Comparison of ENCODE assay signal across 17 cellular contexts in the genomic region with DNA sequence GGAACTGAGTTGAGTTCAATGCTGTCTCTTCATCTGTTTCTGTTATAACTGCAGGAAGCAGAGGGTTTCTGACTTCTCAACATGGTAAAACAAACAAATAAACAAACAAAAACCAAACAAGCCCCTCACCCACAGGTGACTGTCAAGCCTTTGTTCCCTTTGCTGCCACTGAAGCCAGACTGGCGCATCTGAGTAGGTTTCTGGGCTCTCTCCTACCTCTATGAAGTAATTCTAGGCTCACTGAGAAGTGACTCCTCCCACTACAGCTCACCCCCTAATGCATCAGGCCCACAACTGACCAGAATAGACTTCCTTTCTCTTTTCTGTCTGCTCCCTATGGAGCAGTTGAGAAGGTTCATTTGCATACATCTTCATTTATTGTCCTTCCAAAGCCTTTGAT.
A peak's percentile ranks its signal among the peaks of the same experiment; 100 is the strongest.
DNase-seq lines count a peak whose midpoint lies in the region; ATAC-seq and TF ChIP-seq lines count a peak whose summit lies in the region.
"Had no signal": no experiment of that assay in that cellular context is flagged by ENCODE, and none has a peak within 500 bp of the region (broad histone marks: within the 10 kb centered on the region; RNA-seq: fewer than 3 reads in every experiment).

No MANE protein-coding gene starts in this region.

- TF ChIP-seq CTCF in endodermal cell (conservative IDR thresholded peaks at IDR 0.05) (peak; percentile 71), nephron progenitor cell (IDR thresholded peaks at IDR 0.05) (peak; percentile 14), gastroesophageal sphincter (IDR thresholded peaks at IDR 0.05) (no peak)

- TF ChIP-seq POLR2A in gastroesophageal sphincter (IDR thresholded peaks at IDR 0.05) = no peak

- H3K27me3 Mint-ChIP-seq in endodermal cell (ENCODE audit: insufficient read depth) (no peaks in the 10 kb centered on the region), nephron progenitor cell (ENCODE audit: low read depth, poor library complexity) (peaks cover 20% of the 10 kb centered on the region)

- peaks cover 4% of the 10 kb centered on the region for H3K9me3 Mint-ChIP-seq in endodermal cell
- no peaks in the 10 kb centered on the region for H3K9me3 Mint-ChIP-seq in nephron progenitor cell
- H3K9me3 Mint-ChIP-seq: activated B cell treated with CpG ODN at 0.5 μM for 24 hours; activated naive CD4-positive, alpha-beta T cell treated with anti-CD3 and anti-CD28 coated beads, Interleukin-2, amount 50 U/mL, for 24 hours; CD8-positive, alpha-beta memory T cell had no signal

- H3K9me3 ChIP-seq in HUES64 (ENCODE audit: insufficient read depth, low read depth, low read length) (no peaks in the 10 kb centered on the region), endodermal cell (ENCODE audit: control insufficient read depth, low read length) (peaks cover 15% of the 10 kb centered on the region), gastroesophageal sphincter (no peaks in the 10 kb centered on the region)
- H3K9me3 ChIP-seq: Peyer's patch had no signal

- peaks cover 16% of the 10 kb centered on the region for H3K4me1 ChIP-seq in HUES64 (ENCODE audit: insufficient read depth, low read length)
- H3K4me1 ChIP-seq in endodermal cell (ENCODE audit: control insufficient read depth, insufficient read depth, low read length) = peaks cover 14% of the 10 kb centered on the region
- peaks cover 0 to 4% (median 0%) of the 10 kb centered on the region in 3 donors for H3K4me1 ChIP-seq in gastroesophageal sphincter
- H3K4me1 ChIP-seq: Peyer's patch had no signal

- no peak overlapping the region for H3K9ac ChIP-seq in HUES64 (ENCODE audit: low read depth, low read length)
- no peak overlapping the region for H3K9ac ChIP-seq in endodermal cell (ENCODE audit: extremely low read depth, low read length, poor library complexity, severe bottlenecking)

- no peak overlapping the region for H3K27ac ChIP-seq in HUES64 (ENCODE audit: low read depth, low read length)
- no peak overlapping the region for H3K27ac ChIP-seq in endodermal cell (ENCODE audit: low read depth, low read length)
- no peak overlapping the region for H3K27ac ChIP-seq in gastroesophageal sphincter

- ATAC-seq in gastroesophageal sphincter (no peak), GM18502 (IDR thresholded peaks at IDR 0.05; ENCODE audit: poor library complexity, unreplicated experiment) (no peak)

- H3K36me3 ChIP-seq in HUES64 (ENCODE audit: insufficient read depth, low read length) = no peaks in the 10 kb centered on the region
- H3K36me3 ChIP-seq in endodermal cell (ENCODE audit: control insufficient read depth, insufficient read depth, low read length) = no peaks in the 10 kb centered on the region
- no peaks in the 10 kb centered on the region for H3K36me3 ChIP-seq in gastroesophageal sphincter
- H3K36me3 ChIP-seq: Peyer's patch had no signal

- H3K4me3 ChIP-seq in HUES64 (ENCODE audit: low read length) (peak overlapping the region; percentile 17; the same call in 1 of the 2 replicates), endodermal cell (ENCODE audit: low read length) (no peak overlapping the region), gastroesophageal sphincter (no peak overlapping the region)
- H3K4me3 ChIP-seq: Peyer's patch had no signal

- no peak overlapping the region for H3K27ac Mint-ChIP-seq in endodermal cell
- H3K27ac Mint-ChIP-seq in nephron progenitor cell = no peak overlapping the region
- H3K27ac Mint-ChIP-seq: activated B cell treated with CpG ODN at 0.5 μM for 24 hours; activated naive CD4-positive, alpha-beta T cell treated with anti-CD3 and anti-CD28 coated beads, Interleukin-2, amount 50 U/mL, for 24 hours; CD8-positive, alpha-beta memory T cell had no signal

- TF ChIP-seq EP300 in gastroesophageal sphincter (IDR thresholded peaks at IDR 0.05) = no peak

- DNase-seq in ELF-1 (ENCODE audit: low read depth, low spot score) (peak; percentile 53), endodermal cell (peak; percentile 91), nephron progenitor cell (no peak), NCI-H1436 treated with DMSO at 0.1 percent for 48 hours (lab: John Stamatoyannopoulos, UW) (no peak)
- DNase-seq in effector CD8-positive, alpha-beta T cell (lab: John Stamatoyannopoulos, UW) = no peak
- DNase-seq: activated B cell treated with CpG ODN at 0.5 μM for 24 hours; CD8-positive, alpha-beta memory T cell; hypothalamus; NCI-H1105; NCI-H446 treated with DMSO at 0.1 percent for 48 hours; nucleus accumbens; Peyer's patch; small intestine had no signal

- H3K27me3 ChIP-seq in HUES64 (ENCODE audit: insufficient read depth, low read length) (no peaks in the 10 kb centered on the region), endodermal cell (ENCODE audit: control insufficient read depth, insufficient read depth, low read length, poor library complexity, severe bottlenecking) (no peaks in the 10 kb centered on the region), gastroesophageal sphincter (peaks cover 24% of the 10 kb centered on the region)
- H3K27me3 ChIP-seq: Peyer's patch had no signal

- H3K36me3 Mint-ChIP-seq in endodermal cell (ENCODE audit: low read depth) (peaks cover 35% of the 10 kb centered on the region), nephron progenitor cell (ENCODE audit: low read depth) (no peaks in the 10 kb centered on the region)
- H3K36me3 Mint-ChIP-seq: activated naive CD4-positive, alpha-beta T cell treated with anti-CD3 and anti-CD28 coated beads, Interleukin-2, amount 50 U/mL, for 24 hours; CD8-positive, alpha-beta memory T cell had no signal

- no peak overlapping the region for H3K4me3 Mint-ChIP-seq in endodermal cell
- no peak overlapping the region for H3K4me3 Mint-ChIP-seq in nephron progenitor cell
- H3K4me3 Mint-ChIP-seq: activated B cell treated with CpG ODN at 0.5 μM for 24 hours; activated naive CD4-positive, alpha-beta T cell treated with anti-CD3 and anti-CD28 coated beads, Interleukin-2, amount 50 U/mL, for 24 hours; CD8-positive, alpha-beta memory T cell had no signal

- WGBS in HUES64 = 17% methylated on average over 1 of the region's 1 CpG
- WGBS in endodermal cell (ENCODE audit: insufficient coverage in 1 of 2, insufficient read length in 1 of 2), 2 experiments = 48 to 50% methylated on average over 1 of the region's 1 CpG
- 36 to 60% methylated on average over 1 of the region's 1 CpG for WGBS in gastroesophageal sphincter (ENCODE audit: low coverage in 1 of 2), 2 donors

- peaks cover 31% of the 10 kb centered on the region for H3K4me1 Mint-ChIP-seq in endodermal cell
- H3K4me1 Mint-ChIP-seq in nephron progenitor cell = peaks cover 6% of the 10 kb centered on the region
- H3K4me1 Mint-ChIP-seq: activated B cell treated with CpG ODN at 0.5 μM for 24 hours; activated naive CD4-positive, alpha-beta T cell treated with anti-CD3 and anti-CD28 coated beads, Interleukin-2, amount 50 U/mL, for 24 hours; CD8-positive, alpha-beta memory T cell had no signal

Comparison
In these comparisons a context has a peak if more than half of its experiments do, and no peak if none do; other contexts are left out.
1. DNase-seq: peak in ELF-1 (single experiment) and endodermal cell (single experiment); none in nephron progenitor cell (single experiment), NCI-H1436 treated with DMSO at 0.1 percent for 48 hours (single experiment) and effector CD8-positive, alpha-beta T cell (single experiment).
2. CTCF ChIP-seq: peak in endodermal cell (single experiment) and nephron progenitor cell (single experiment); none in gastroesophageal sphincter (0 of 4).